12 cellular contexts compared by ENCODE assay signal in genomic region chr19:52351512-52351911, GRCh38. TPM values are rescaled to one million over a fixed set of nuclear protein-coding genes. Genes with fewer than 3 reads are reported as not detected.
DNase-seq lines count a peak whose midpoint lies in the region; ATAC-seq and TF ChIP-seq lines count a peak whose summit lies in the region.
"Had no signal": no experiment of that assay in that cellular context is flagged by ENCODE, and none has a peak within 500 bp of the region (broad histone marks: within the 10 kb centered on the region; RNA-seq: fewer than 3 reads in every experiment).

No MANE protein-coding gene starts in this region.

- H3K9ac ChIP-seq in PC-3 (ENCODE audit: low read length), result no peak overlapping the region

- H3K4me1 Mint-ChIP-seq in type B pancreatic cell (ENCODE audit: unreplicated experiment), result no peaks in the 10 kb centered on the region
- H3K4me1 Mint-ChIP-seq: B cell had no signal

- H3K79me2 ChIP-seq in PC-3 (ENCODE audit: low read length), result no peaks in the 10 kb centered on the region

- CTCF ChIA-PET in PC-3 (lab: Charles Lee), result no interaction called here

- H3K27me3 ChIP-seq in PC-3 (ENCODE audit: low read length) (no peaks in the 10 kb centered on the region), Peyer's patch (no peaks in the 10 kb centered on the region)

- intact Hi-C loops in PC-3 (cut with micrococcal nuclease), result no loop called here

- no peaks in the 10 kb centered on the region for H4K20me1 ChIP-seq in PC-3 (ENCODE audit: low read length)

- ATAC-seq in PC-3 (no peak), GM19324 (IDR thresholded peaks at IDR 0.05; ENCODE audit: low FRiP score, unreplicated experiment) (no peak)

- H3K4me1 ChIP-seq in PC-3 (ENCODE audit: insufficient read depth, low read length), result no peaks in the 10 kb centered on the region
- H3K4me1 ChIP-seq in Peyer's patch, result no peaks in the 10 kb centered on the region

- no peak for TF ChIP-seq POLR2A in Peyer's patch (IDR thresholded peaks at IDR 0.05)

- no peak overlapping the region for H3K4me2 ChIP-seq in PC-3 (ENCODE audit: low read length)

- POLR2A ChIA-PET in PC-3 (lab: Charles Lee; ENCODE audit: unreplicated experiment), result no interaction called here

- peaks cover 59% of the 10 kb centered on the region for H3K36me3 Mint-ChIP-seq in type B pancreatic cell

- H3F3A ChIP-seq in PC-3 (ENCODE audit: low read length, unreplicated experiment), result no peaks in the 10 kb centered on the region

- no peaks in the 10 kb centered on the region for H3K27me3 Mint-ChIP-seq in type B pancreatic cell
- H3K27me3 Mint-ChIP-seq: B cell had no signal

- H3K9me3 ChIP-seq in PC-3 (ENCODE audit: low read length) (peaks cover 54% of the 10 kb centered on the region), Peyer's patch (peaks cover 0 to 7% (median 0%) of the 10 kb centered on the region in 4 donors)

- H3K27ac ChIP-seq in PC-3 (ENCODE audit: low read length) (no peak overlapping the region), Peyer's patch (no peak overlapping the region)

- H3K36me3 ChIP-seq in PC-3 (ENCODE audit: low read depth, low read length) (0 out of 2 replicates have a peak, but pooled peaks cover 9% of the 10 kb centered on the region), Peyer's patch (peaks cover 0 to 41% (median 0%) of the 10 kb centered on the region in 3 donors)

- peaks cover 4% of the 10 kb centered on the region for H3K9me3 Mint-ChIP-seq in type B pancreatic cell

- BruUV-seq in PC-3 (replicated peaks; lab: Mats Ljungman, UMichigan), result no TSS peak

- TF ChIP-seq CTCF in PC-3 (conservative IDR thresholded peaks at IDR 0.05; ENCODE audit: low read depth, low read length) (0 out of 2 replicates have a peak, but pooled peaks have one; percentile 14), type B pancreatic cell (conservative IDR thresholded peaks at IDR 0.05) (peak; percentile 42), Peyer's patch (IDR thresholded peaks at IDR 0.05) (no peak)

- no peak overlapping the region for H2AFZ ChIP-seq in PC-3 (ENCODE audit: low read length)

- no peak overlapping the region for H3K4me3 Mint-ChIP-seq in type B pancreatic cell
- H3K4me3 Mint-ChIP-seq: B cell had no signal

- no peak overlapping the region for H3K4me3 ChIP-seq in PC-3 (ENCODE audit: low read length)
- H3K4me3 ChIP-seq in Peyer's patch, result no peak overlapping the region

- H3K27ac Mint-ChIP-seq in type B pancreatic cell, result no peak overlapping the region
- H3K27ac Mint-ChIP-seq: B cell had no signal

- no peaks in the 10 kb centered on the region for H3K9me2 ChIP-seq in PC-3 (replicated peaks; ENCODE audit: low read length)

- peak; percentile 6 for DNase-seq in stimulated activated CD4-positive, alpha-beta T cell treated with anti-CD3 and anti-CD28 coated beads, Interleukin-1b, Interleukin-23, amount 100 ng/mL, for 48 hours
- DNase-seq in stimulated activated CD4-positive, alpha-beta T cell treated with anti-CD3 and anti-CD28 coated beads, Interleukin-12 subunit alpha, Interleukin-12 subunit beta, amount 100 ng/mL, for 4 hours, result no peak
- DNase-seq in PC-3 (no peak), type B pancreatic cell (ENCODE audit: extremely low spot score, unreplicated experiment) (no peak), Peyer's patch (no peak)
- DNase-seq: activated CD4-positive, alpha-beta T cell treated with anti-CD3 and anti-CD28 coated beads, Interleukin-2, amount 50 U/mL, for 48 hours; hippocampal formation; NCI-H1436 treated with DMSO at 0.1 percent for 48 hours; stimulated activated CD4-positive, alpha-beta T cell treated with anti-CD3 and anti-CD28 coated beads, Interleukin-15, amount 100 ng/mL, for 24 hours had no signal

RNA-seq across cellular contexts. Expression of gene ZNF610, which starts 15.5 kb away (rescaled TPM):
- 0.23 and 0.29 TPM in 2 replicates for total RNA-seq in PC-3 (2014; rRNA removed)
- 15.5 and 18.0 TPM in 2 replicates for total RNA-seq in type B pancreatic cell (ENCODE audit: low replicate concordance)
- 1 to 10 TPM in 2 of 4 donors, under 1 TPM in 1, not detected in 1; 0.85 to 2.3 (median 1.6) TPM for total RNA-seq in Peyer's patch
- total RNA-seq: HT1080 had no signal

RNA-seq across cellular contexts. Expression of gene ZNF880, which starts 18.2 kb away (rescaled TPM):
- total RNA-seq in PC-3 (2014; rRNA removed) (1.7 and 3.2 TPM in 2 replicates), type B pancreatic cell (ENCODE audit: low replicate concordance) (25.7 and 29.6 TPM in 2 replicates), Peyer's patch (10 to 100 TPM in 2 of 4 donors, 1 to 10 TPM in 2; 7.2 to 20.6 (median 12.0) TPM)
- total RNA-seq: HT1080 had no signal

RNA-seq across cellular contexts. Expression of gene ZNF528, which starts 46.1 kb away (rescaled TPM):
- total RNA-seq in PC-3 (2014; rRNA removed), result 4.9 and 5.7 TPM in 2 replicates
- 21.8 and 31.0 TPM in 2 replicates for total RNA-seq in type B pancreatic cell (ENCODE audit: low replicate concordance)
- total RNA-seq in Peyer's patch, result 10 to 100 TPM; 18.5 to 25.6 (median 20.8) TPM

RNA-seq across cellular contexts. Expression of gene ZNF480, which starts 54.5 kb away (rescaled TPM):
- 7.3 and 9.6 TPM in 2 replicates for total RNA-seq in PC-3 (2014; rRNA removed)
- total RNA-seq in type B pancreatic cell (ENCODE audit: low replicate concordance), result 16.8 and 26.2 TPM in 2 replicates
- 10 to 100 TPM in 3 of 4 donors, 1 to 10 TPM in 1; 6.0 to 19.8 (median 12.5) TPM for total RNA-seq in Peyer's patch

Comparison
In these comparisons a context has a peak if more than half of its experiments do, and no peak if none do; other contexts are left out.
1. CTCF ChIP-seq: peak in PC-3 (single experiment) and type B pancreatic cell (single experiment); none in Peyer's patch (0 of 6).